Comparison of ENCODE assay signal across 8 cellular contexts in the genomic region with DNA sequence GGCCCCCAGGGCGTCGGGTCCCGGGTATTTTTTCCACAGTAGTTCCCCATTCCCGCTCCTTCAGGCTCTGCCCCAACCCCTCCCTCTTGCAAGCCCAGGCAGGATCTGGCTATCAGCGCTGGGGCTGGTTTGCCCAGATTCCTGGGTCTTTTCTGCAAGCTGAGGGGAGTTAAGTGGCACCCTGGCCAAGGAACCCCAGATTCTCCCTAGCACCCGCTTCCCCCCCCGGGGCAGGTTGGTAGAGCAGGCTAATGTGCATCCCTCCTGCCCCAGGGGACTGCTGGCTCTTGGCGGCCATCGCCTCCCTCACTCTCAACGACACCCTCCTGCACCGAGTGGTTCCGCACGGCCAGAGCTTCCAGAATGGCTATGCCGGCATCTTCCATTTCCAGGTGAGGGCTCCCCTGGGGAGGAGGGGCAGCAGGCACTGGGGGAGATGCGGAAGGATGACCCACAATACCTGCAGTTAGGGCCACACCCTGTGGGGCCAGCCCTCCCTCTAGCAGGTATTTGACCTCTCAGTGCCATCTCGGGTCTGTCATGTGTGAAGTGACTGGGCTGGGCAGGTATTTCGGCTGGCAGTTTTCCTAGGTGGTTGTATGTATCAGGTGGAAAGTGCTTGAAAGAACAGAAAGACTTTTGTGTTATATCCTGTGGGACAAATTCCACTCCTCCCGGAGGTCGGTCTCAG. TPM values are rescaled to one million over a fixed set of nuclear protein-coding genes. Genes with fewer than 3 reads are reported as not detected.
DNase-seq lines count a peak whose midpoint lies in the region; ATAC-seq and TF ChIP-seq lines count a peak whose summit lies in the region.

No MANE protein-coding gene starts in this region.

- RAD21 ChIA-PET in HCT116 (lab: Charles Lee; ENCODE audit: low non-redundant PET in 1 of 2, low total read pairs in 2 of 2, uncharacterized antibody in 2 of 2, unreplicated experiment in 2 of 2) = no interaction called here

- peak overlapping the region; percentile 97 for H3K4me2 ChIP-seq in HCT116 (ENCODE audit: low read length)

- H2AFZ ChIP-seq in HCT116 (ENCODE audit: low read depth, low read length, poor library complexity, severe bottlenecking) = no peak overlapping the region

- no peaks in the 10 kb centered on the region for H3K27me3 ChIP-seq in HCT116 (ENCODE audit: insufficient read depth, low read length)
- H3K27me3 ChIP-seq in skeletal muscle tissue (ENCODE audit: control insufficient read depth in 3 of 3, insufficient read depth in 3 of 3, low read length in 3 of 3) = no peaks in the 10 kb centered on the region

- peak overlapping the region; percentile 100 for H3K27ac ChIP-seq in HCT116 (ENCODE audit: low read depth, low read length)
- H3K27ac ChIP-seq in VCaP = peak overlapping the region; percentile 90
- H3K27ac ChIP-seq in skeletal muscle tissue (ENCODE audit: low read depth, low read length) = no peak overlapping the region

- H3K4me3 ChIP-seq in HCT116 (replicated peaks in 1 of 2; ENCODE audit: low read depth in 1 of 2, low read length in 2 of 2) = peak overlapping the region; percentile 81 to 95
- H3K4me3 ChIP-seq in skeletal muscle tissue (ENCODE audit: low read length in 3 of 3) = peak overlapping the region in 1 of 3 donors; percentile 86

- peak overlapping the region; percentile 100 for H3K4me3 Mint-ChIP-seq in glutamatergic neuron (ENCODE audit: unreplicated experiment)

- H3K4me1 Mint-ChIP-seq in glutamatergic neuron (ENCODE audit: low read depth, unreplicated experiment) = peaks cover 8% of the 10 kb centered on the region

- TF ChIP-seq CTCF in HCT116 (IDR thresholded peaks at IDR 0.05 in 2 of 3, conservative IDR thresholded peaks at IDR 0.05 in 1 of 3; ENCODE audit: borderline replicate concordance in 1 of 3, insufficient read depth in 1 of 3, low read depth in 2 of 3, low read length in 2 of 3) (no peak), VCaP (conservative IDR thresholded peaks at IDR 0.05) (no peak), glutamatergic neuron (IDR thresholded peaks at IDR 0.05; ENCODE audit: partially characterized antibody, unreplicated experiment) (no peak)

- H3K79me2 ChIP-seq in HCT116 (ENCODE audit: insufficient read depth, low read length) = peaks cover 58% of the 10 kb centered on the region

- TF ChIP-seq RAD21 in HCT116 (IDR thresholded peaks at IDR 0.05; ENCODE audit: low read depth) = no peak

- DNase-seq in HCT116 (ENCODE audit: low read depth, low spot score) = peak; percentile 37
- DNase-seq in glutamatergic neuron = no peak
- no peak for DNase-seq in NCI-H1048 (lab: John Stamatoyannopoulos, UW)
- DNase-seq in T-helper 9 cell = no peak

- BruUV-seq in HCT116 (replicated peaks; lab: Mats Ljungman, UMichigan) = no TSS peak

- CTCF ChIA-PET in HCT116 (lab: Charles Lee) = no interaction called here

- peaks cover 5% of the 10 kb centered on the region for H3K9me3 Mint-ChIP-seq in glutamatergic neuron (ENCODE audit: unreplicated experiment)

- POLR2A ChIA-PET in HCT116 (lab: Charles Lee) = interaction anchor here (1.5 to 2.7 kb wide), 2 partner anchors 14 to 48 kb away, joined by 6 to 20 read pairs; a partner anchor contains a TSS

- H3K27me3 Mint-ChIP-seq in glutamatergic neuron (ENCODE audit: unreplicated experiment) = peaks cover 10% of the 10 kb centered on the region

- peaks cover 7 to 32% of the 10 kb centered on the region in 2 experiments; a peak in 3 of 4 replicates for H3K36me3 ChIP-seq in HCT116 (ENCODE audit: control insufficient read depth in 1 of 2, insufficient read depth in 2 of 2, low read length in 2 of 2)
- peaks cover 29 to 40% (median 40%) of the 10 kb centered on the region in 3 donors for H3K36me3 ChIP-seq in skeletal muscle tissue (ENCODE audit: control insufficient read depth in 3 of 3, insufficient read depth in 3 of 3, low read length in 3 of 3)

- peaks cover 23 to 35% of the 10 kb centered on the region in 2 experiments for H3K4me1 ChIP-seq in HCT116 (ENCODE audit: control insufficient read depth in 1 of 2, insufficient read depth in 2 of 2, low read length in 2 of 2)
- H3K4me1 ChIP-seq in skeletal muscle tissue (ENCODE audit: control insufficient read depth in 3 of 3, insufficient read depth in 3 of 3, low read length in 3 of 3) = peaks cover 21 to 29% (median 22%) of the 10 kb centered on the region in 3 donors

- H4K20me1 ChIP-seq in HCT116 (ENCODE audit: insufficient read depth) = no peaks in the 10 kb centered on the region

- H3K36me3 Mint-ChIP-seq in glutamatergic neuron (ENCODE audit: unreplicated experiment) = no peaks in the 10 kb centered on the region

- no peaks in the 10 kb centered on the region for H3K9me2 ChIP-seq in HCT116 (ENCODE audit: insufficient read depth)

- H3K9ac ChIP-seq in HCT116 (ENCODE audit: low read length) = peak overlapping the region; percentile 97
- H3K9ac ChIP-seq in skeletal muscle tissue (ENCODE audit: low read depth in 1 of 3, low read length in 3 of 3) = peak overlapping the region; percentile 20 to 97 (median 97)

- peak overlapping the region; percentile 62 for H3K27ac Mint-ChIP-seq in glutamatergic neuron (ENCODE audit: unreplicated experiment)

- intact Hi-C loops in HCT116 (cut with micrococcal nuclease) = loop anchor here (5.0 kb wide), 3 partner anchors 69 to 336 kb away; a partner anchor contains a TSS

- no peak for TF ChIP-seq POLR2A in HCT116 (IDR thresholded peaks at IDR 0.05; ENCODE audit: borderline replicate concordance, extremely low read depth, insufficient read depth, insufficient read length)

- H3K9me3 ChIP-seq in HCT116 (ENCODE audit: control insufficient read depth in 1 of 2, insufficient read depth in 1 of 2, low read depth in 1 of 2, low read length in 2 of 2) (no peaks in the 10 kb centered on the region), skeletal muscle tissue (ENCODE audit: control insufficient read depth in 3 of 3, low read length in 3 of 3) (no peaks in the 10 kb centered on the region)

- ATAC-seq in HCT116 (peak; percentile 28), HG02870 (IDR thresholded peaks at IDR 0.05; ENCODE audit: unreplicated experiment) (no peak), HG03159 (IDR thresholded peaks at IDR 0.05; ENCODE audit: unreplicated experiment) (no peak)

TF ChIP-seq in HCT116, 20 proteins besides CTCF, POLR2A, EP300 and RAD21 (continues in another document):
- no peak for TF ChIP-seq ZNF274 (IDR thresholded peaks at IDR 0.05; ENCODE audit: low read depth, low read length)
- TF ChIP-seq, protein P1, sequence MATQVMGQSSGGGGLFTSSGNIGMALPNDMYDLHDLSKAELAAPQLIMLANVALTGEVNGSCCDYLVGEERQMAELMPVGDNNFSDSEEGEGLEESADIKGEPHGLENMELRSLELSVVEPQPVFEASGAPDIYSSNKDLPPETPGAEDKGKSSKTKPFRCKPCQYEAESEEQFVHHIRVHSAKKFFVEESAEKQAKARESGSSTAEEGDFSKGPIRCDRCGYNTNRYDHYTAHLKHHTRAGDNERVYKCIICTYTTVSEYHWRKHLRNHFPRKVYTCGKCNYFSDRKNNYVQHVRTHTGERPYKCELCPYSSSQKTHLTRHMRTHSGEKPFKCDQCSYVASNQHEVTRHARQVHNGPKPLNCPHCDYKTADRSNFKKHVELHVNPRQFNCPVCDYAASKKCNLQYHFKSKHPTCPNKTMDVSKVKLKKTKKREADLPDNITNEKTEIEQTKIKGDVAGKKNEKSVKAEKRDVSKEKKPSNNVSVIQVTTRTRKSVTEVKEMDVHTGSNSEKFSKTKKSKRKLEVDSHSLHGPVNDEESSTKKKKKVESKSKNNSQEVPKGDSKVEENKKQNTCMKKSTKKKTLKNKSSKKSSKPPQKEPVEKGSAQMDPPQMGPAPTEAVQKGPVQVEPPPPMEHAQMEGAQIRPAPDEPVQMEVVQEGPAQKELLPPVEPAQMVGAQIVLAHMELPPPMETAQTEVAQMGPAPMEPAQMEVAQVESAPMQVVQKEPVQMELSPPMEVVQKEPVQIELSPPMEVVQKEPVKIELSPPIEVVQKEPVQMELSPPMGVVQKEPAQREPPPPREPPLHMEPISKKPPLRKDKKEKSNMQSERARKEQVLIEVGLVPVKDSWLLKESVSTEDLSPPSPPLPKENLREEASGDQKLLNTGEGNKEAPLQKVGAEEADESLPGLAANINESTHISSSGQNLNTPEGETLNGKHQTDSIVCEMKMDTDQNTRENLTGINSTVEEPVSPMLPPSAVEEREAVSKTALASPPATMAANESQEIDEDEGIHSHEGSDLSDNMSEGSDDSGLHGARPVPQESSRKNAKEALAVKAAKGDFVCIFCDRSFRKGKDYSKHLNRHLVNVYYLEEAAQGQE (IDR thresholded peaks at IDR 0.05; ENCODE audit: low read depth) = no peak
- TF ChIP-seq, protein P2, sequence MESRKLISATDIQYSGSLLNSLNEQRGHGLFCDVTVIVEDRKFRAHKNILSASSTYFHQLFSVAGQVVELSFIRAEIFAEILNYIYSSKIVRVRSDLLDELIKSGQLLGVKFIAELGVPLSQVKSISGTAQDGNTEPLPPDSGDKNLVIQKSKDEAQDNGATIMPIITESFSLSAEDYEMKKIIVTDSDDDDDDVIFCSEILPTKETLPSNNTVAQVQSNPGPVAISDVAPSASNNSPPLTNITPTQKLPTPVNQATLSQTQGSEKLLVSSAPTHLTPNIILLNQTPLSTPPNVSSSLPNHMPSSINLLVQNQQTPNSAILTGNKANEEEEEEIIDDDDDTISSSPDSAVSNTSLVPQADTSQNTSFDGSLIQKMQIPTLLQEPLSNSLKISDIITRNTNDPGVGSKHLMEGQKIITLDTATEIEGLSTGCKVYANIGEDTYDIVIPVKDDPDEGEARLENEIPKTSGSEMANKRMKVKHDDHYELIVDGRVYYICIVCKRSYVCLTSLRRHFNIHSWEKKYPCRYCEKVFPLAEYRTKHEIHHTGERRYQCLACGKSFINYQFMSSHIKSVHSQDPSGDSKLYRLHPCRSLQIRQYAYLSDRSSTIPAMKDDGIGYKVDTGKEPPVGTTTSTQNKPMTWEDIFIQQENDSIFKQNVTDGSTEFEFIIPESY (IDR thresholded peaks at IDR 0.05; ENCODE audit: extremely low read depth, insufficient replicate concordance, low read length) = no peak
- peak; percentile 50 for TF ChIP-seq YY1 (IDR thresholded peaks at IDR 0.05; ENCODE audit: extremely low read depth, insufficient replicate concordance, low read depth, low read length)
- TF ChIP-seq, protein P3, sequence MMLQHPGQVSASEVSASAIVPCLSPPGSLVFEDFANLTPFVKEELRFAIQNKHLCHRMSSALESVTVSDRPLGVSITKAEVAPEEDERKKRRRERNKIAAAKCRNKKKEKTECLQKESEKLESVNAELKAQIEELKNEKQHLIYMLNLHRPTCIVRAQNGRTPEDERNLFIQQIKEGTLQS (IDR thresholded peaks at IDR 0.05) = no peak
- TF ChIP-seq SIN3A (IDR thresholded peaks at IDR 0.05; ENCODE audit: low read depth) = peak; percentile 77; the same call in 1 of the 2 replicates

RNA-seq across cellular contexts. Expression of a gene that starts 1.6 kb away (rescaled TPM):
- total RNA-seq in HCT116 (2021; ENCODE audit: unreplicated experiment) = 279 TPM
- 220 and 224 TPM in 2 replicates for polyA plus RNA-seq in HCT116 (2012)
- 234 TPM for total RNA-seq in glutamatergic neuron (ENCODE audit: unreplicated experiment)
- 75.2 TPM for total RNA-seq in skeletal muscle tissue

RNA-seq across cellular contexts. Expression of a gene that starts 13.3 kb away (rescaled TPM):
- 1.2 TPM for total RNA-seq in HCT116 (2021; ENCODE audit: unreplicated experiment)
- 0.91 and 2.0 TPM in 2 replicates for polyA plus RNA-seq in HCT116 (2012)
- not detected for total RNA-seq in glutamatergic neuron (ENCODE audit: unreplicated experiment)
- total RNA-seq in skeletal muscle tissue = not detected

RNA-seq across cellular contexts. Expression of a gene that starts 49.0 kb away (rescaled TPM):
- total RNA-seq in HCT116 (2021; ENCODE audit: unreplicated experiment) = 45.9 TPM
- 52.2 and 77.2 TPM in 2 replicates for polyA plus RNA-seq in HCT116 (2012)
- 54.7 TPM for total RNA-seq in glutamatergic neuron (ENCODE audit: unreplicated experiment)
- 19.8 TPM for total RNA-seq in skeletal muscle tissue
